ENCODE assay signal across 2 cellular contexts in the genomic region with DNA sequence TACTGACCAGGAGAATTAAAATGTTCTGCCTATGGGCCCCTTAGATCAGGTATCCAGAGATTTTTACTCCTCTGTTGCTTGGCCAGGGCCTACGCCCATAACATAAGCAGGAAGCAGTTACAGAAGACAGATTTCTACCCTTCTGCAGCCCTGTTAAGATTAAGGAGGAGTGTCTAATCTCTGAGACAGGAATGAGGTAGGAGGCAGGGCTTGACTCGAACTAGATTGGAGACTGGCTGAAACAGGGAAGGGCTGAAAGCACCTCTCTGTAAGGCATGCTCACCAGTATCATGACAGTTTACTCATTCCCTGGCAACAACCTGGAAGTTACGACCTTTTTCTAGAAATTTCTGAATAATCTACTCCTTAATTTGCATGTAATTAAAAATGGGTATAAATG.
TF ChIP-seq lines count a peak whose summit lies in the region.

No MANE protein-coding gene starts in this region.

TF ChIP-seq in GM23338, 12 proteins besides CTCF, POLR2A, EP300 and RAD21:
- TF ChIP-seq, protein P1, sequence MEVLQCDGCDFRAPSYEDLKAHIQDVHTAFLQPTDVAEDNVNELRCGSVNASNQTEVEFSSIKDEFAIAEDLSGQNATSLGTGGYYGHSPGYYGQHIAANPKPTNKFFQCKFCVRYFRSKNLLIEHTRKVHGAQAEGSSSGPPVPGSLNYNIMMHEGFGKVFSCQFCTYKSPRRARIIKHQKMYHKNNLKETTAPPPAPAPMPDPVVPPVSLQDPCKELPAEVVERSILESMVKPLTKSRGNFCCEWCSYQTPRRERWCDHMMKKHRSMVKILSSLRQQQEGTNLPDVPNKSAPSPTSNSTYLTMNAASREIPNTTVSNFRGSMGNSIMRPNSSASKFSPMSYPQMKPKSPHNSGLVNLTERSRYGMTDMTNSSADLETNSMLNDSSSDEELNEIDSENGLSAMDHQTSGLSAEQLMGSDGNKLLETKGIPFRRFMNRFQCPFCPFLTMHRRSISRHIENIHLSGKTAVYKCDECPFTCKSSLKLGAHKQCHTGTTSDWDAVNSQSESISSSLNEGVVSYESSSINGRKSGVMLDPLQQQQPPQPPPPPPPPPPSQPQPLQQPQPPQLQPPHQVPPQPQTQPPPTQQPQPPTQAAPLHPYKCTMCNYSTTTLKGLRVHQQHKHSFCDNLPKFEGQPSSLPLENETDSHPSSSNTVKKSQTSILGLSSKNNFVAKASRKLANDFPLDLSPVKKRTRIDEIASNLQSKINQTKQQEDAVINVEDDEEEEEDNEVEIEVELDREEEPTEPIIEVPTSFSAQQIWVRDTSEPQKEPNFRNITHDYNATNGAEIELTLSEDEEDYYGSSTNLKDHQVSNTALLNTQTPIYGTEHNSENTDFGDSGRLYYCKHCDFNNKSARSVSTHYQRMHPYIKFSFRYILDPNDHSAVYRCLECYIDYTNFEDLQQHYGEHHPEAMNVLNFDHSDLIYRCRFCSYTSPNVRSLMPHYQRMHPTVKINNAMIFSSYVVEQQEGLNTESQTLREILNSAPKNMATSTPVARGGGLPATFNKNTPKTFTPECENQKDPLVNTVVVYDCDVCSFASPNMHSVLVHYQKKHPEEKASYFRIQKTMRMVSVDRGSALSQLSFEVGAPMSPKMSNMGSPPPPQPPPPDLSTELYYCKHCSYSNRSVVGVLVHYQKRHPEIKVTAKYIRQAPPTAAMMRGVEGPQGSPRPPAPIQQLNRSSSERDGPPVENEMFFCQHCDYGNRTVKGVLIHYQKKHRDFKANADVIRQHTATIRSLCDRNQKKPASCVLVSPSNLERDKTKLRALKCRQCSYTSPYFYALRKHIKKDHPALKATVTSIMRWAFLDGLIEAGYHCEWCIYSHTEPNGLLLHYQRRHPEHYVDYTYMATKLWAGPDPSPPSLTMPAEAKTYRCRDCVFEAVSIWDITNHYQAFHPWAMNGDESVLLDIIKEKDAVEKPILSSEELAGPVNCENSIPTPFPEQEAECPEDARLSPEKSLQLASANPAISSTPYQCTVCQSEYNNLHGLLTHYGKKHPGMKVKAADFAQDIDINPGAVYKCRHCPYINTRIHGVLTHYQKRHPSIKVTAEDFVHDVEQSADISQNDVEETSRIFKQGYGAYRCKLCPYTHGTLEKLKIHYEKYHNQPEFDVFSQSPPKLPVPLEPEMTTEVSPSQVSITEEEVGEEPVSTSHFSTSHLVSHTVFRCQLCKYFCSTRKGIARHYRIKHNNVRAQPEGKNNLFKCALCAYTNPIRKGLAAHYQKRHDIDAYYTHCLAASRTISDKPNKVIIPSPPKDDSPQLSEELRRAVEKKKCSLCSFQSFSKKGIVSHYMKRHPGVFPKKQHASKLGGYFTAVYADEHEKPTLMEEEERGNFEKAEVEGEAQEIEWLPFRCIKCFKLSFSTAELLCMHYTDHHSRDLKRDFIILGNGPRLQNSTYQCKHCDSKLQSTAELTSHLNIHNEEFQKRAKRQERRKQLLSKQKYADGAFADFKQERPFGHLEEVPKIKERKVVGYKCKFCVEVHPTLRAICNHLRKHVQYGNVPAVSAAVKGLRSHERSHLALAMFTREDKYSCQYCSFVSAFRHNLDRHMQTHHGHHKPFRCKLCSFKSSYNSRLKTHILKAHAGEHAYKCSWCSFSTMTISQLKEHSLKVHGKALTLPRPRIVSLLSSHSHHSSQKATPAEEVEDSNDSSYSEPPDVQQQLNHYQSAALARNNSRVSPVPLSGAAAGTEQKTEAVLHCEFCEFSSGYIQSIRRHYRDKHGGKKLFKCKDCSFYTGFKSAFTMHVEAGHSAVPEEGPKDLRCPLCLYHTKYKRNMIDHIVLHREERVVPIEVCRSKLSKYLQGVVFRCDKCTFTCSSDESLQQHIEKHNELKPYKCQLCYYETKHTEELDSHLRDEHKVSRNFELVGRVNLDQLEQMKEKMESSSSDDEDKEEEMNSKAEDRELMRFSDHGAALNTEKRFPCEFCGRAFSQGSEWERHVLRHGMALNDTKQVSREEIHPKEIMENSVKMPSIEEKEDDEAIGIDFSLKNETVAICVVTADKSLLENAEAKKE (CRISPR knock-in tag; IDR thresholded peaks at IDR 0.05): no peak

TF ChIP-seq in K562, 482 proteins besides CTCF, POLR2A, EP300 and RAD21:
- no peak for TF ChIP-seq MXI1 (IDR thresholded peaks at IDR 0.05; ENCODE audit: low read depth, low read length)
- no peak for TF ChIP-seq ZNF212 (CRISPR knock-in tag; IDR thresholded peaks at IDR 0.05)
- no peak for TF ChIP-seq ZNF583 (CRISPR knock-in tag; IDR thresholded peaks at IDR 0.05)
- no peak for TF ChIP-seq GTF2F1 (IDR thresholded peaks at IDR 0.05; ENCODE audit: low read depth, low read length)
- TF ChIP-seq NFE2L1 (tag; IDR thresholded peaks at IDR 0.05; ENCODE audit: borderline replicate concordance, low read depth): no peak
- TF ChIP-seq FUS (optimal IDR thresholded peaks at IDR 0.05; ENCODE audit: low read depth, low read length): no peak
- no peak for TF ChIP-seq ZNF143 (CRISPR knock-in tag; IDR thresholded peaks at IDR 0.05)
- no peak for TF ChIP-seq RBM14 (IDR thresholded peaks at IDR 0.05; ENCODE audit: borderline replicate concordance, insufficient read depth, low read depth, low read length)
- no peak for TF ChIP-seq NFXL1 (CRISPR knock-in tag; IDR thresholded peaks at IDR 0.05)
- TF ChIP-seq CEBPB (tag; IDR thresholded peaks at IDR 0.05): no peak
- TF ChIP-seq STAT6 (CRISPR knock-in tag; IDR thresholded peaks at IDR 0.05): no peak
